24 cellular contexts compared by ENCODE assay signal in the genomic region with DNA sequence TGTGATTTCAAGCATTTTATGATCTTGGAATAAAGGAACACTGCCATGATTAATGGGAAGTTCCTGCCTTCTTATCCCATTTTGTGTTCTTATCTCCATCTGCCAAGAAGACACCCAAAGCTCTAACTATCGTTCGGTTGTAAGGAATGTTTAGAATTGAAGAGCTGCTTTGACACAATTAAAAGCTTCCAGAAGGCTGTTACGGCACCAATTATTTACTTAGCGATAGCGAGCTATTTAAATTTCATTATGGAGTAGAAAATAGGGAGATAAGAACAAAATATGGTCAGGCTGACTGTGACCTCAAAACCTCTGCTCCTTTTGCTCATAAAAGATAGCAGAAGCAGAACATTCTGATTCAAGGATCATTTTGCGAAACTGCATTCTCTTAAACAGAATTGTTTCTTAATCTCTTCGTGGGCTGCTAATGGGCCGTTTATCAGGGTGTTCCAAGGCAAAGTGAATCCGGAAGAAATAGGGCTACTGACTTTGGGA.
DNase-seq lines count a peak whose midpoint lies in the region; ATAC-seq, FAIRE-seq and TF ChIP-seq lines count a peak whose summit lies in the region.
"Had no signal": no experiment of that assay in that cellular context is flagged by ENCODE, and none has a peak within 500 bp of the region (broad histone marks: within the 10 kb centered on the region; RNA-seq: fewer than 3 reads in every experiment).

No MANE protein-coding gene starts in this region.

- no peaks in the 10 kb centered on the region for H3K9me2 ChIP-seq in SK-N-SH

- WGBS in SK-N-SH (ENCODE audit: low lambda C conversion rate) = 12% methylated on average over 9 of the region's 9 CpGs
- 8% methylated on average over 9 of the region's 9 CpGs for WGBS in smooth muscle cell (ENCODE audit: low lambda C conversion rate)

- no peak overlapping the region for H2AFZ ChIP-seq in SK-N-SH (ENCODE audit: low read depth)
- H2AFZ ChIP-seq in smooth muscle cell (ENCODE audit: low read depth) = peak overlapping the region; percentile 9

- H3K4me2 ChIP-seq in SK-N-SH (no peak overlapping the region), smooth muscle cell (peak overlapping the region; percentile 64)

- TF ChIP-seq RAD21 in SK-N-SH (IDR thresholded peaks at IDR 0.05; ENCODE audit: low read length) = no peak

- POLR2A ChIA-PET in SK-N-SH (lab: Yijun Ruan, JAX) = no interaction called here

- H3F3A ChIP-seq in SK-N-SH (replicated peaks; ENCODE audit: insufficient read depth) (no peaks in the 10 kb centered on the region), smooth muscle cell (ENCODE audit: low read depth) (peaks cover 18% of the 10 kb centered on the region)

- no peak for TF ChIP-seq CTCF in SK-N-SH (IDR thresholded peaks at IDR 0.05)
- TF ChIP-seq CTCF in smooth muscle cell (IDR thresholded peaks at IDR 0.05; ENCODE audit: borderline replicate concordance, insufficient read depth, poor library complexity, severe bottlenecking) = no peak

- H3K27me3 ChIP-seq in SK-N-SH (ENCODE audit: insufficient read depth) = no peaks in the 10 kb centered on the region; the same call in 1 of the 2 replicates
- H3K27me3 ChIP-seq in smooth muscle cell (ENCODE audit: low read depth) = no peaks in the 10 kb centered on the region
- H3K27me3 ChIP-seq: ascending aorta, SJSA1, vagina had no signal

- H3K4me1 ChIP-seq in SK-N-SH (ENCODE audit: control insufficient read depth in 1 of 2, insufficient read depth in 2 of 2, low read depth in 1 of 2, low read length in 1 of 2) (no peaks in the 10 kb centered on the region; a peak in 1 of 4 replicates), smooth muscle cell (ENCODE audit: low read depth) (peaks cover 14% of the 10 kb centered on the region)
- H3K4me1 ChIP-seq: ascending aorta, SJSA1, vagina had no signal

- H3K4me3 ChIP-seq in SK-N-SH (ENCODE audit: low read depth in 2 of 2, low read length in 1 of 2) = no peak overlapping the region
- peak overlapping the region; percentile 8 for H3K4me3 ChIP-seq in smooth muscle cell
- H3K4me3 ChIP-seq: ascending aorta, mucosa of descending colon, SJSA1, vagina had no signal

- H3K9ac ChIP-seq in SK-N-SH = no peak overlapping the region
- H3K9ac ChIP-seq in smooth muscle cell (ENCODE audit: low read depth) = no peak overlapping the region

- H4K20me1 ChIP-seq in SK-N-SH (ENCODE audit: insufficient read depth) (no peaks in the 10 kb centered on the region), smooth muscle cell (ENCODE audit: low read depth) (no peaks in the 10 kb centered on the region)

- H3K27ac ChIP-seq in SK-N-SH (ENCODE audit: low read depth in 2 of 2, low read length in 1 of 2) (no peak overlapping the region), smooth muscle cell (ENCODE audit: low read depth) (no peak overlapping the region)
- H3K27ac ChIP-seq: ascending aorta, SJSA1, vagina, WERI-Rb-1 had no signal

- CTCF ChIA-PET in SK-N-SH (lab: Yijun Ruan, JAX) = interaction anchor here (1.2 kb wide), 1 partner anchor 39 kb away, joined by 3 read pairs; no protein-coding TSS in a partner anchor

- H3K9me3 ChIP-seq in SK-N-SH (no peaks in the 10 kb centered on the region), smooth muscle cell (replicated peaks; ENCODE audit: low read depth) (no peaks in the 10 kb centered on the region)
- H3K9me3 ChIP-seq: ascending aorta, mucosa of descending colon, SJSA1, vagina had no signal

- FAIRE-seq in endometrium (lab: Jason Lieb, UNC) = peak; percentile 97
- FAIRE-seq: A204.1, HTR-8/SVneo, islet of Langerhans had no signal

- H3K36me3 ChIP-seq in SK-N-SH (replicated peaks in 1 of 2; ENCODE audit: control insufficient read depth in 1 of 2, insufficient read depth in 2 of 2, low read length in 1 of 2) = no peaks in the 10 kb centered on the region
- no peaks in the 10 kb centered on the region for H3K36me3 ChIP-seq in smooth muscle cell (ENCODE audit: low read depth)
- H3K36me3 ChIP-seq: ascending aorta, SJSA1, vagina, WERI-Rb-1 had no signal

- no peaks in the 10 kb centered on the region for H3K79me2 ChIP-seq in SK-N-SH (ENCODE audit: insufficient read depth)
- no peaks in the 10 kb centered on the region for H3K79me2 ChIP-seq in smooth muscle cell (ENCODE audit: low read depth)

- no peak for TF ChIP-seq EP300 in SK-N-SH (IDR thresholded peaks at IDR 0.05; ENCODE audit: borderline replicate concordance in 1 of 2, low read depth in 1 of 2, low read length in 1 of 2)

- ATAC-seq in GM19455 (IDR thresholded peaks at IDR 0.05; ENCODE audit: unreplicated experiment) = no peak
- ATAC-seq: mucosa of descending colon; natural killer cell treated with Interleukin-12 subunit alpha and Interleukin-12 subunit beta and Interleukin-15 and Interleukin-18, amount 100 ng/mL, for 72 hours had no signal

- DNase-seq in NOMO-1 treated with DMSO at 0.1 percent for 48 hours (lab: John Stamatoyannopoulos, UW; ENCODE audit: unreplicated experiment) (peak; percentile 30), NOMO-1 treated with dmso at 0.1 percent for 144 hours (lab: John Stamatoyannopoulos, UW; ENCODE audit: unreplicated experiment) (no peak), SK-N-SH (no peak), smooth muscle cell (lab: John Stamatoyannopoulos, UW; ENCODE audit: unreplicated experiment) (no peak), DMS79 treated with DMSO at 0.1 percent for 48 hours (lab: John Stamatoyannopoulos, UW) (no peak), NCI-H526 (lab: John Stamatoyannopoulos, UW) (no peak)
- DNase-seq: activated CD4-positive, alpha-beta T cell treated with anti-CD3 and anti-CD28 coated beads for 48 hours; activated CD8-positive, alpha-beta memory T cell treated with anti-CD3 and anti-CD28 coated beads for 24 hours; activated effector memory CD4-positive, alpha-beta T cell treated with Interleukin-2 at 50 U/mL for 16 hours; central memory CD4-positive, alpha-beta T cell; KBM-7; MM.1S; mucosa of descending colon; NCI-H524; WERI-Rb-1 had no signal

TF ChIP-seq in SK-N-SH, 30 proteins besides CTCF, POLR2A, EP300 and RAD21:
- 0 out of 2 replicates have a peak, but pooled peaks have one; percentile 8 for TF ChIP-seq RCOR1 (IDR thresholded peaks at IDR 0.05; ENCODE audit: low read length)
- peak; percentile 26; the same call in 1 of the 2 replicates for TF ChIP-seq GATA2 (CRISPR knock-in tag; IDR thresholded peaks at IDR 0.05)
- TF ChIP-seq NFIC (IDR thresholded peaks at IDR 0.05; ENCODE audit: borderline replicate concordance) = no peak
